In the genomic region with DNA sequence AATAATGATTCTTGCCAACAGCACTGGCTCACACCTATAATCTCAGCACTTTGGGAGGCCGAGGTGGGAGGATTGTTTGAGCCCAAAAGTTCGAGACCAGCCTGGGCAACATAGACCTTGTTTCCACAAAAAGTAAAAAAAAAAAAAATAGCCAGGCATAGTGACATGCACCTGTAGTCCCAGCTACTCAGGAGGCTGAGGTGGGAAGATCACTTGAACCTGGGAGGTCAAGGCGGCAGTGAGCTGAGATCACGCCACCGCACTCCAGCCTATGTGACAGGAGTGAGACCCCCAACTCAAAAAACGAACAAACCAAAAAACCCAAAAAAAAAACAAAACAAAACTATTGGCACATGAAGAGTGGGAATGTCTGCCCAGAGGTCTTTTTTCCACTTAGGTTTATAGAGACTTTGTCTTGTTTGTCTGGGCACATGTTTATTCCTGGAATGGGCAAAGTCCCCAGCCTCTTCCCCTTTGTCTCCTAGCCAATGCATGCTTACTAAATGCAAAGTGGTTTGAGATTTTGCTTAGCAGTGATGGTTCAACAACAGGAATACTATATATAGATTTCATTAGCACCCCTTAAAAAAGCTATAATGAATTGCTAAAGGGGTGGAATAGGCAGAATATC, we compare ENCODE assay signal across 19 cellular contexts. TPM values are rescaled to one million over a fixed set of nuclear protein-coding genes. Genes with fewer than 3 reads are reported as not detected.
DNase-seq lines count a peak whose midpoint lies in the region; ATAC-seq and TF ChIP-seq lines count a peak whose summit lies in the region.
"Had no signal": no experiment of that assay in that cellular context is flagged by ENCODE, and none has a peak within 500 bp of the region (broad histone marks: within the 10 kb centered on the region; RNA-seq: fewer than 3 reads in every experiment).

No MANE protein-coding gene starts in this region.

- peaks cover 0 to 99% (median 61%) of the 10 kb centered on the region in 9 donors for H3K36me3 ChIP-seq in heart right ventricle
- H3K36me3 ChIP-seq in vagina = peaks cover 2 to 58% of the 10 kb centered on the region in 2 donors

- no peak for DNase-seq in heart right ventricle
- DNase-seq in left cardiac atrium = no peak
- DNase-seq in globus pallidus (ENCODE audit: low spot score) = peak; percentile 61
- no peak for DNase-seq in osteocyte (ENCODE audit: extremely low spot score, unreplicated experiment)
- DNase-seq in vagina (ENCODE audit: extremely low spot score in 2 of 2) = no peak
- no peak for DNase-seq in COLO829 (ENCODE audit: low spot score)
- DNase-seq in NCI-H187 treated with DMSO at 0.1 percent for 48 hours (lab: John Stamatoyannopoulos, UW) = no peak
- DNase-seq: ACHN; activated CD4-positive, alpha-beta T cell treated with anti-CD3 and anti-CD28 coated beads for 36 hours; activated naive CD8-positive, alpha-beta T cell treated with anti-CD3 and anti-CD28 coated beads, Interleukin-2, amount 10 ng/mL, durations not matched to agents 7 days and 5 days; lower lobe of right lung; naive B cell; NCI-H1436 treated with DMSO at 0.1 percent for 48 hours; NCI-H2171 treated with DMSO at 0.1 percent for 48 hours had no signal

- H3K36me3 Mint-ChIP-seq in osteocyte (ENCODE audit: unreplicated experiment) = peaks cover 25% of the 10 kb centered on the region

- H3K27ac Mint-ChIP-seq in osteocyte (ENCODE audit: unreplicated experiment) = peak overlapping the region; percentile 85
- H3K27ac Mint-ChIP-seq: activated CD4-positive, alpha-beta T cell treated with anti-CD3 and anti-CD28 coated beads for 36 hours; activated T-helper 1 cell treated with anti-CD3 and anti-CD28 coated beads, Interleukin-12 subunit alpha, Interleukin-12 subunit beta, Interleukin-2, Interleukin-4 antibody, amounts not matched to agents 30 ng/mL and 10 ng/mL and 1 ng/mL, durations not matched to agents 14 hours and 24 hours and 36 hours; naive B cell had no signal

- H3K27me3 ChIP-seq in heart right ventricle = no peaks in the 10 kb centered on the region
- no peaks in the 10 kb centered on the region for H3K27me3 ChIP-seq in vagina

- H3K4me1 Mint-ChIP-seq in osteocyte (ENCODE audit: unreplicated experiment) = peaks cover 47% of the 10 kb centered on the region
- H3K4me1 Mint-ChIP-seq: activated CD4-positive, alpha-beta T cell treated with anti-CD3 and anti-CD28 coated beads for 36 hours had no signal

- TF ChIP-seq CTCF in heart right ventricle (IDR thresholded peaks at IDR 0.05) (no peak), osteocyte (IDR thresholded peaks at IDR 0.05) (no peak), vagina (IDR thresholded peaks at IDR 0.05) (no peak)

- WGBS in heart right ventricle, 2 donors = 93 to 94% methylated on average over 6 of the region's 6 CpGs

- intact Hi-C loops in heart right ventricle (cut with DNase I) = no loop called here
- intact Hi-C loops in left cardiac atrium (cut with DNase I) = no loop called here
- intact Hi-C loops in vagina (cut with DNase I) = no loop called here

- H3K9me3 ChIP-seq in heart right ventricle (no peaks in the 10 kb centered on the region), vagina (no peaks in the 10 kb centered on the region)
- H3K9me3 ChIP-seq: lower lobe of right lung had no signal

- H3K4me3 ChIP-seq in heart right ventricle (no peak overlapping the region), vagina (no peak overlapping the region)
- H3K4me3 ChIP-seq: GM12878, lower lobe of right lung, smooth muscle cell had no signal

- no peak overlapping the region for H3K4me3 Mint-ChIP-seq in osteocyte (ENCODE audit: unreplicated experiment)
- H3K4me3 Mint-ChIP-seq: activated CD4-positive, alpha-beta T cell treated with anti-CD3 and anti-CD28 coated beads for 36 hours; activated naive CD8-positive, alpha-beta T cell treated with anti-CD3 and anti-CD28 coated beads, Interleukin-2, amount 10 ng/mL, durations not matched to agents 7 days and 5 days; activated T-helper 1 cell treated with anti-CD3 and anti-CD28 coated beads, Interleukin-12 subunit alpha, Interleukin-12 subunit beta, Interleukin-2, Interleukin-4 antibody, amounts not matched to agents 30 ng/mL and 10 ng/mL and 1 ng/mL, durations not matched to agents 14 hours and 24 hours and 36 hours; naive B cell had no signal

- TF ChIP-seq POLR2A in vagina (IDR thresholded peaks at IDR 0.05) = no peak

- no peaks in the 10 kb centered on the region for H3K27me3 Mint-ChIP-seq in osteocyte (ENCODE audit: unreplicated experiment)
- H3K27me3 Mint-ChIP-seq: activated CD4-positive, alpha-beta T cell treated with anti-CD3 and anti-CD28 coated beads for 36 hours; activated naive CD8-positive, alpha-beta T cell treated with anti-CD3 and anti-CD28 coated beads, Interleukin-2, amount 10 ng/mL, durations not matched to agents 7 days and 5 days; naive B cell had no signal

- ATAC-seq in heart right ventricle (peak in 5 of 8 donors; percentile 10 to 36 (median 25)), left cardiac atrium (no peak), GM18519 (IDR thresholded peaks at IDR 0.05; ENCODE audit: low FRiP score, unreplicated experiment) (no peak)
- ATAC-seq: activated CD4-positive, alpha-beta T cell treated with anti-CD3 and anti-CD28 coated beads for 36 hours; GM12878; lower lobe of right lung had no signal

- peak overlapping the region in 9 of 10 donors; percentile 2 to 64 (median 34) for H3K27ac ChIP-seq in heart right ventricle
- H3K27ac ChIP-seq in vagina = peak overlapping the region; percentile 16
- H3K27ac ChIP-seq: C4-2B, lower lobe of right lung had no signal

- H3K9me3 Mint-ChIP-seq in osteocyte (ENCODE audit: unreplicated experiment) = no peaks in the 10 kb centered on the region
- H3K9me3 Mint-ChIP-seq: activated naive CD8-positive, alpha-beta T cell treated with anti-CD3 and anti-CD28 coated beads, Interleukin-2, amount 10 ng/mL, durations not matched to agents 7 days and 5 days; activated T-helper 1 cell treated with anti-CD3 and anti-CD28 coated beads, Interleukin-12 subunit alpha, Interleukin-12 subunit beta, Interleukin-2, Interleukin-4 antibody, amounts not matched to agents 30 ng/mL and 10 ng/mL and 1 ng/mL, durations not matched to agents 14 hours and 24 hours and 36 hours; naive B cell had no signal

- H3K4me1 ChIP-seq in heart right ventricle (peaks cover 3 to 28% (median 19%) of the 10 kb centered on the region in 9 donors), vagina (peaks cover 31% of the 10 kb centered on the region)

RNA-seq across cellular contexts. Expression of gene NMT1, which starts 25.9 kb away (rescaled TPM):
- total RNA-seq in heart right ventricle = 100 to 1,000 TPM in 1 of 10 donors, 10 to 100 TPM in 9; 60.6 to 110 (median 74.4) TPM
- polyA plus RNA-seq in heart right ventricle = 10 to 100 TPM; 40.9 to 68.5 TPM
- total RNA-seq in left cardiac atrium = 10 to 100 TPM; 66.6 to 92.4 TPM
- total RNA-seq in osteocyte = 92.4 and 97.9 TPM in 2 replicates
- total RNA-seq in vagina = 49.4 TPM

RNA-seq across cellular contexts. Expression of gene DCAKD, which starts 35.5 kb away (rescaled TPM):
- 10 to 100 TPM; 28.1 to 46.2 (median 32.7) TPM for total RNA-seq in heart right ventricle
- 10 to 100 TPM; 21.1 to 22.9 TPM for polyA plus RNA-seq in heart right ventricle
- total RNA-seq in left cardiac atrium = 10 to 100 TPM; 30.9 to 33.2 TPM
- 41.3 and 42.2 TPM in 2 replicates for total RNA-seq in osteocyte
- 54.5 TPM for total RNA-seq in vagina

RNA-seq across cellular contexts. Expression of gene PLCD3, which starts 45.3 kb away (rescaled TPM):
- 100 to 1,000 TPM in 9 of 10 donors, 10 to 100 TPM in 1; 87.2 to 188 (median 115) TPM for total RNA-seq in heart right ventricle
- polyA plus RNA-seq in heart right ventricle = 10 to 100 TPM; 44.6 to 72.3 TPM
- 100 to 1,000 TPM in 1 of 2 donors, 10 to 100 TPM in 1; 92.1 to 132 TPM for total RNA-seq in left cardiac atrium
- total RNA-seq in osteocyte = 92.3 and 111 TPM in 2 replicates
- 34.1 TPM for total RNA-seq in vagina

RNA-seq across cellular contexts. Expression of gene ACBD4, which starts 48.5 kb away (rescaled TPM):
- total RNA-seq in heart right ventricle (1 to 10 TPM; 6.1 to 9.7 (median 7.3) TPM), left cardiac atrium (1 to 10 TPM; 8.4 to 8.7 TPM), osteocyte (8.1 and 10.6 TPM in 2 replicates), vagina (18.9 TPM)
- 10 to 100 TPM in 1 of 2 donors, 1 to 10 TPM in 1; 4.2 to 16.7 TPM for polyA plus RNA-seq in heart right ventricle

Comparison
In these comparisons a context has a peak if more than half of its experiments do, and no peak if none do; other contexts are left out.
1. ATAC-seq: peak in heart right ventricle (5 of 8); none in left cardiac atrium (0 of 2) and GM18519 (single experiment).